Comparison of ENCODE assay signal across 13 cellular contexts in the genomic region with DNA sequence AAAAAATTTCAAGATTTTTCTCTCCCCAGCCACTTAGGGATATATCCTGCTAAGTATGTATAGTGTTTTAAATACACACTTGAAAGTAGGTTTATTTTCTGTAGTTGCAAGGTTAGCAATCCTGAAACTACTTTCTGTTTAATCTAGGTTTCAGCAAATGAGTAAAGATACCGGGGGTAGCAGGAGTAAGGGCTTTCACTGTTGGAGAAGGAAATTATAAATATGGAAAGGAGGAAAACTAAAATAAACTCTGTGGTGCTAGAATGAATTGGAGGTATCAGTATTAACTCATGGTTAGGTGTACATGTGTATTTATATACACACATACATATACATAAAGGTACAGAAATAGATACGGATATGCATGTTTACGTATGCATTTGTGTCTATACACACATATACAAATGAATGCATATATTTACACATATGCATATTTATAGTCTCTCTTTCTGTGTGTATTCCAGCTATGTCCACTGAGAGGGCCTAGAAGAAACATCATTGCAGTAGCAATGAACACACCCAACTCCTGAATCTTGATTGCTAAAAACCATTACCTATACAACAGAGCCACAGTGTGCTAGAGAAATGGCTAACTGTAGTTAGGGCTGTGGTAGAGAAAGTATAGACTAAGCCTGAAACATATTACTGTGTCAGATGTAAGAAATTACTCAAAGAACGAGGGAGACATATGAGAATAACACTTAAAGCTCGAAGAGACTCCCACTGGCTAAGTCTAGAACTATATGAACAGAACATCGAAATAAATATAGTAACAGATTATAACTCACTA.
DNase-seq lines count a peak whose midpoint lies in the region; ATAC-seq and TF ChIP-seq lines count a peak whose summit lies in the region.
"Had no signal": no experiment of that assay in that cellular context is flagged by ENCODE, and none has a peak within 500 bp of the region (broad histone marks: within the 10 kb centered on the region; RNA-seq: fewer than 3 reads in every experiment).

No MANE protein-coding gene starts in this region.

- H3K36me3 Mint-ChIP-seq in activated CD4-positive, alpha-beta T cell treated with anti-CD3 and anti-CD28 coated beads, Interleukin-2, amount 10 ng/mL, durations not matched to agents 24 days and 14 days (ENCODE audit: low read depth): peaks cover 35% of the 10 kb centered on the region
- peaks cover 26% of the 10 kb centered on the region for H3K36me3 Mint-ChIP-seq in activated naive CD8-positive, alpha-beta T cell treated with anti-CD3 and anti-CD28 coated beads, Interleukin-2, amount 50 U/mL, for 24 hours (ENCODE audit: low read depth)

- intact Hi-C loops in activated CD4-positive, alpha-beta T cell treated with anti-CD3 and anti-CD28 coated beads, Interleukin-2, amount 10 ng/mL, durations not matched to agents 24 days and 14 days (cut with micrococcal nuclease): loop anchor here (1.0 kb wide), 3 partner anchors 19 to 34 kb away; no protein-coding TSS in a partner anchor

- no peak overlapping the region for H3K4me3 ChIP-seq in gastroesophageal sphincter
- H3K4me3 ChIP-seq: PC-9, sigmoid colon had no signal

- no peak for TF ChIP-seq CTCF in gastroesophageal sphincter (IDR thresholded peaks at IDR 0.05)

- peaks cover 8% of the 10 kb centered on the region for H3K9me3 Mint-ChIP-seq in activated CD4-positive, alpha-beta T cell treated with anti-CD3 and anti-CD28 coated beads, Interleukin-2, amount 10 ng/mL, durations not matched to agents 24 days and 14 days
- H3K9me3 Mint-ChIP-seq in activated naive CD8-positive, alpha-beta T cell treated with anti-CD3 and anti-CD28 coated beads, Interleukin-2, amount 50 U/mL, for 24 hours: peaks cover 4% of the 10 kb centered on the region

- no peaks in the 10 kb centered on the region for H3K4me1 ChIP-seq in gastroesophageal sphincter
- H3K4me1 ChIP-seq: sigmoid colon had no signal

- no peak overlapping the region for H3K27ac ChIP-seq in gastroesophageal sphincter
- H3K27ac ChIP-seq: PC-9, sigmoid colon had no signal

- H3K27me3 ChIP-seq in gastroesophageal sphincter: no peaks in the 10 kb centered on the region
- H3K27me3 ChIP-seq: sigmoid colon had no signal

- WGBS in gastroesophageal sphincter (ENCODE audit: low coverage in 1 of 2), 2 donors: 91 to 94% methylated on average over 6 of the region's 6 CpGs

- no peaks in the 10 kb centered on the region for H3K27me3 Mint-ChIP-seq in activated CD4-positive, alpha-beta T cell treated with anti-CD3 and anti-CD28 coated beads, Interleukin-2, amount 10 ng/mL, durations not matched to agents 24 days and 14 days
- H3K27me3 Mint-ChIP-seq in activated naive CD8-positive, alpha-beta T cell treated with anti-CD3 and anti-CD28 coated beads, Interleukin-2, amount 50 U/mL, for 24 hours: no peaks in the 10 kb centered on the region

- peak; percentile 76 for ATAC-seq in GM21447 (IDR thresholded peaks at IDR 0.05; ENCODE audit: unreplicated experiment)
- ATAC-seq in HG03066 (IDR thresholded peaks at IDR 0.05; ENCODE audit: low read depth, unreplicated experiment): peak; percentile 67
- ATAC-seq in activated naive CD8-positive, alpha-beta T cell treated with anti-CD3 and anti-CD28 coated beads, Interleukin-2, amount 50 U/mL, for 24 hours: peak; percentile 33
- no peak for ATAC-seq in gastroesophageal sphincter

- peaks cover 13% of the 10 kb centered on the region for H3K4me1 Mint-ChIP-seq in activated CD4-positive, alpha-beta T cell treated with anti-CD3 and anti-CD28 coated beads, Interleukin-2, amount 10 ng/mL, durations not matched to agents 24 days and 14 days
- peaks cover 3% of the 10 kb centered on the region for H3K4me1 Mint-ChIP-seq in activated naive CD8-positive, alpha-beta T cell treated with anti-CD3 and anti-CD28 coated beads, Interleukin-2, amount 50 U/mL, for 24 hours

- no peak overlapping the region for H3K4me3 Mint-ChIP-seq in activated CD4-positive, alpha-beta T cell treated with anti-CD3 and anti-CD28 coated beads, Interleukin-2, amount 10 ng/mL, durations not matched to agents 24 days and 14 days
- no peak overlapping the region for H3K4me3 Mint-ChIP-seq in activated naive CD8-positive, alpha-beta T cell treated with anti-CD3 and anti-CD28 coated beads, Interleukin-2, amount 50 U/mL, for 24 hours

- TF ChIP-seq POLR2A in gastroesophageal sphincter (IDR thresholded peaks at IDR 0.05): no peak

- peak overlapping the region; percentile 7 for H3K27ac Mint-ChIP-seq in activated CD4-positive, alpha-beta T cell treated with anti-CD3 and anti-CD28 coated beads, Interleukin-2, amount 10 ng/mL, durations not matched to agents 24 days and 14 days
- no peak overlapping the region for H3K27ac Mint-ChIP-seq in activated naive CD8-positive, alpha-beta T cell treated with anti-CD3 and anti-CD28 coated beads, Interleukin-2, amount 50 U/mL, for 24 hours

- no peak for DNase-seq in activated CD4-positive, alpha-beta T cell treated with anti-CD3 and anti-CD28 coated beads, Interleukin-2, amount 10 ng/mL, durations not matched to agents 24 days and 14 days
- DNase-seq in activated CD4-positive, alpha-beta T cell treated with anti-CD3 and anti-CD28 coated beads for 4 hours: no peak
- DNase-seq in activated naive CD8-positive, alpha-beta T cell treated with anti-CD3 and anti-CD28 coated beads, Interleukin-2, amount 50 U/mL, for 24 hours: no peak
- no peak for DNase-seq in NK-92 treated with Interleukin-12 subunit alpha and Interleukin-12 subunit beta, amount 100 ng/mL, for 24 hours (lab: John Stamatoyannopoulos, UW)
- no peak for DNase-seq in DMS153 treated with DMSO at 0.1 percent for 48 hours (lab: John Stamatoyannopoulos, UW; ENCODE audit: unreplicated experiment)
- DNase-seq: 8988T, GDM1, mammary epithelial cell, PC-9, sigmoid colon had no signal

- H3K36me3 ChIP-seq in gastroesophageal sphincter: peaks cover 0 to 64% of the 10 kb centered on the region in 2 donors

- H3K9me3 ChIP-seq in gastroesophageal sphincter: peaks cover 0 to 12% (median 0%) of the 10 kb centered on the region in 3 donors

- no peak for TF ChIP-seq EP300 in gastroesophageal sphincter (IDR thresholded peaks at IDR 0.05)
